ENCODE assay signal across 15 cellular contexts in genomic region chr1:197151185-197151584, GRCh38. TPM values are rescaled to one million over a fixed set of nuclear protein-coding genes. Genes with fewer than 3 reads are reported as not detected.
DNase-seq lines count a peak whose midpoint lies in the region; ATAC-seq, FAIRE-seq and TF ChIP-seq lines count a peak whose summit lies in the region.
"Had no signal": no experiment of that assay in that cellular context is flagged by ENCODE, and none has a peak within 500 bp of the region (broad histone marks: within the 10 kb centered on the region; RNA-seq: fewer than 3 reads in every experiment).

No MANE protein-coding gene starts in this region.

- peak overlapping the region; percentile 29 for H3K4me3 Mint-ChIP-seq in neural crest cell
- H3K4me3 Mint-ChIP-seq: CD8-positive, alpha-beta T cell; H9 had no signal

- H3K27me3 Mint-ChIP-seq in neural crest cell (ENCODE audit: low read depth): no peaks in the 10 kb centered on the region

- DNase-seq in HTR-8/SVneo (ENCODE audit: insufficient read length, low spot score) (no peak), left lobe of liver (ENCODE audit: low spot score) (no peak), neural crest cell (ENCODE audit: low read depth, low spot score) (no peak), SW480 (ENCODE audit: low spot score) (no peak)
- no peak for DNase-seq in activated CD4-positive, alpha-beta T cell treated with anti-CD3 and anti-CD28 coated beads for 1 hour
- DNase-seq: AML-193; Calu3; CD8-positive, alpha-beta T cell; DMS79 treated with DMSO at 0.1 percent for 48 hours; GF-D8; H9; Karpas-422 had no signal

- TF ChIP-seq CTCF in neural crest cell (conservative IDR thresholded peaks at IDR 0.05): no peak

- FAIRE-seq in HTR-8/SVneo (lab: Jason Lieb, UNC): peak; percentile 9
- FAIRE-seq: A549, H1 had no signal

- H3K4me1 Mint-ChIP-seq in neural crest cell: peaks cover 10% of the 10 kb centered on the region
- H3K4me1 Mint-ChIP-seq: H9 had no signal

- no peak overlapping the region for H3K27ac Mint-ChIP-seq in neural crest cell (ENCODE audit: unreplicated experiment)
- H3K27ac Mint-ChIP-seq: CD8-positive, alpha-beta T cell; H9 had no signal

- H3K36me3 Mint-ChIP-seq in neural crest cell (ENCODE audit: low read depth): no peaks in the 10 kb centered on the region

- ATAC-seq in left lobe of liver (peak; percentile 56), HG03025 (IDR thresholded peaks at IDR 0.05; ENCODE audit: low FRiP score, unreplicated experiment) (no peak)
- ATAC-seq: A549; CD8-positive, alpha-beta T cell had no signal

- H3K9me3 Mint-ChIP-seq in neural crest cell: no peaks in the 10 kb centered on the region
- H3K9me3 Mint-ChIP-seq: CD8-positive, alpha-beta T cell had no signal

RNA-seq across cellular contexts. Expression of gene ASPM, which starts 4.7 kb away (rescaled TPM):
- 0.35 TPM for total RNA-seq in left lobe of liver
- 53.3 and 57.6 TPM in 2 replicates for total RNA-seq in neural crest cell

RNA-seq across cellular contexts. Expression of gene ZBTB41, which starts 49.9 kb away (rescaled TPM):
- total RNA-seq in left lobe of liver (3.6 TPM), neural crest cell (12.3 and 13.0 TPM in 2 replicates)

Comparison
In these comparisons a context has a peak if more than half of its experiments do, and no peak if none do; other contexts are left out.
1. RNA of gene ASPM, which starts 4.7 kb away (total RNA-seq): 53.3 to 57.6 TPM in neural crest cell; 0.35 TPM in left lobe of liver (single experiment); every median in the first group is over 10 times any median in the second.